1 cellular context compared by ENCODE assay signal in the genomic region with DNA sequence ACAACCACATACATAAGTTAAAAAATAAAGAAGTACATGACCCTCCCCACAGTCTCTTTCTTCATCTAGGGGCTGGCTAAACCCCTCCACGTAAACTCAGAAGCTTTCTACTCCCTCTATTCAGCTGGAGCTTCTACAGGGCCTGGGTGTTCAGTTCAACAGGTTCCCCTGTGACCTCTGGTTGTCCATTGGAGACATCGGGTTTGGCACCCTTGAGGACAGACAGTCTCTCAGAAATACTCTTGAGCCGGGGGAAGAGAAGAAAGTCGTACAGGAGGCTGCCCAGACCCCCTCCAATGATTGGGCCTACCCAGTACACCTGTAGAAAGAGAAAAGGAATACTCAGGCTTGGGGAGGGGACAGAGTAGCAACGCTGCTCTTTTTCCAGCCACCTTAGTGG.
TF ChIP-seq lines count a peak whose summit lies in the region.

No MANE protein-coding gene starts in this region.

TF ChIP-seq in IMR-90, 13 proteins besides CTCF, POLR2A, EP300 and RAD21:
- TF ChIP-seq CHD1 (IDR thresholded peaks at IDR 0.05; ENCODE audit: low read depth, low read length) (no peak), NFE2L2 (IDR thresholded peaks at IDR 0.05; ENCODE audit: low read depth, low read length) (no peak), BHLHE40 (IDR thresholded peaks at IDR 0.05; ENCODE audit: low read depth, low read length) (no peak), MXI1 (IDR thresholded peaks at IDR 0.05; ENCODE audit: borderline replicate concordance, low read depth, low read length) (no peak), MAFK (IDR thresholded peaks at IDR 0.05; ENCODE audit: low read depth, low read length) (no peak), RCOR1 (IDR thresholded peaks at IDR 0.05; ENCODE audit: insufficient replicate concordance, low read length) (no peak), FOS (IDR thresholded peaks at IDR 0.05; ENCODE audit: low read depth, low read length) (no peak), MAZ (IDR thresholded peaks at IDR 0.05; ENCODE audit: borderline replicate concordance, low read depth, low read length) (no peak), CEBPB (IDR thresholded peaks at IDR 0.05; ENCODE audit: low read depth, low read length) (no peak), SMC3 (IDR thresholded peaks at IDR 0.05; ENCODE audit: low read depth, low read length) (no peak), RFX5 (IDR thresholded peaks at IDR 0.05; ENCODE audit: low read depth, low read length) (no peak)
- TF ChIP-seq, protein P1, sequence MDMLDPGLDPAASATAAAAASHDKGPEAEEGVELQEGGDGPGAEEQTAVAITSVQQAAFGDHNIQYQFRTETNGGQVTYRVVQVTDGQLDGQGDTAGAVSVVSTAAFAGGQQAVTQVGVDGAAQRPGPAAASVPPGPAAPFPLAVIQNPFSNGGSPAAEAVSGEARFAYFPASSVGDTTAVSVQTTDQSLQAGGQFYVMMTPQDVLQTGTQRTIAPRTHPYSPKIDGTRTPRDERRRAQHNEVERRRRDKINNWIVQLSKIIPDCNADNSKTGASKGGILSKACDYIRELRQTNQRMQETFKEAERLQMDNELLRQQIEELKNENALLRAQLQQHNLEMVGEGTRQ (IDR thresholded peaks at IDR 0.05; ENCODE audit: low read depth, low read length), result no peak
- TF ChIP-seq, protein P2, sequence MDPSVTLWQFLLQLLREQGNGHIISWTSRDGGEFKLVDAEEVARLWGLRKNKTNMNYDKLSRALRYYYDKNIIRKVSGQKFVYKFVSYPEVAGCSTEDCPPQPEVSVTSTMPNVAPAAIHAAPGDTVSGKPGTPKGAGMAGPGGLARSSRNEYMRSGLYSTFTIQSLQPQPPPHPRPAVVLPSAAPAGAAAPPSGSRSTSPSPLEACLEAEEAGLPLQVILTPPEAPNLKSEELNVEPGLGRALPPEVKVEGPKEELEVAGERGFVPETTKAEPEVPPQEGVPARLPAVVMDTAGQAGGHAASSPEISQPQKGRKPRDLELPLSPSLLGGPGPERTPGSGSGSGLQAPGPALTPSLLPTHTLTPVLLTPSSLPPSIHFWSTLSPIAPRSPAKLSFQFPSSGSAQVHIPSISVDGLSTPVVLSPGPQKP (IDR thresholded peaks at IDR 0.05; ENCODE audit: borderline replicate concordance, low read depth, low read length), result no peak
